ENCODE assay signal across 9 cellular contexts in the genomic region with DNA sequence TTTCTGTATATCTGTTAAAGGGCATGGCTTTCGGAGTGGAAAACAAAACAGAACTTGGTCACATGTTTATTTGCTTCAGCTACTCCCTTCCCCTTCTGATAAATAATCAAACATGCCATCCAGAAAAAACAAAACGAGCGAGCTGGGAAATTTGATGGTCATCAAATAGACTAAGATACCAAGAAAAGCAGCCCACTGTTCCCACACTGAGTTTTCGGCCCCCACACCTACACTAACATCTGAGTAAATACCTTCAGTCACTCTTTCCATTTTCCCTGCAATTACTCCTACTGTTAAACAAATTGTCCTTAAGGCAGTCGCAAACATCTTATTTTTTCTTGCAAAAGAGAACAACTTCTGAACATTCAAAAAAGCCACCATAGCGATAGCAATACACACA.
DNase-seq lines count a peak whose midpoint lies in the region; ATAC-seq, FAIRE-seq and TF ChIP-seq lines count a peak whose summit lies in the region.
"Had no signal": no experiment of that assay in that cellular context is flagged by ENCODE, and none has a peak within 500 bp of the region (broad histone marks: within the 10 kb centered on the region; RNA-seq: fewer than 3 reads in every experiment).

No MANE protein-coding gene starts in this region.

- H3K79me2 ChIP-seq in parathyroid adenoma = no peaks in the 10 kb centered on the region

- ATAC-seq in foreskin keratinocyte (no peak), GM18867 (IDR thresholded peaks at IDR 0.05; ENCODE audit: unreplicated experiment) (no peak)

- no peak overlapping the region for H3K9ac ChIP-seq in parathyroid adenoma

- H3K27ac ChIP-seq in CD4-positive, alpha-beta memory T cell (ENCODE audit: low read depth, low read length) = peak overlapping the region; percentile 87
- peak overlapping the region; percentile 85 to 93 (median 89) for H3K27ac ChIP-seq in Peyer's patch
- H3K27ac ChIP-seq in parathyroid adenoma = no peak overlapping the region
- no peak overlapping the region for H3K27ac ChIP-seq in foreskin keratinocyte

- peaks cover 0 to 3% (median 0%) of the 10 kb centered on the region in 8 donors for H3K9me3 Mint-ChIP-seq in CD4-positive, alpha-beta memory T cell

- POLR2A ChIA-PET in CD4-positive, alpha-beta memory T cell (lab: Charles Lee; ENCODE audit: partially characterized antibody) = interaction anchor here (0.7 to 5.2 kb wide), 15 partner anchors 9 to 369 kb away, joined by 3 to 75 read pairs (median 4); no protein-coding TSS in a partner anchor

- peak overlapping the region; percentile 59 to 90 for H3K4me3 ChIP-seq in CD4-positive, alpha-beta memory T cell (ENCODE audit: low read length in 2 of 2)
- H3K4me3 ChIP-seq in Peyer's patch (peak overlapping the region; percentile 45 to 62 (median 58)), parathyroid adenoma (ENCODE audit: low read depth, low read length) (peak overlapping the region; percentile 12)

- no peaks in the 10 kb centered on the region for H3K27me3 Mint-ChIP-seq in CD4-positive, alpha-beta memory T cell

- TF ChIP-seq CTCF in Peyer's patch (IDR thresholded peaks at IDR 0.05) (no peak), parathyroid adenoma (IDR thresholded peaks at IDR 0.05) (no peak), foreskin keratinocyte (conservative IDR thresholded peaks at IDR 0.05) (no peak)

- H3K36me3 ChIP-seq in CD4-positive, alpha-beta memory T cell (ENCODE audit: insufficient read depth, low read length) = no peaks in the 10 kb centered on the region
- H3K36me3 ChIP-seq in Peyer's patch (no peaks in the 10 kb centered on the region), parathyroid adenoma (ENCODE audit: control insufficient read depth, insufficient read depth, low read length) (no peaks in the 10 kb centered on the region)

- no peak overlapping the region for H2AFZ ChIP-seq in parathyroid adenoma

- H3K27ac Mint-ChIP-seq in CD4-positive, alpha-beta memory T cell = peak overlapping the region; percentile 93 to 98 (median 97)

- no peaks in the 10 kb centered on the region for H3K27me3 ChIP-seq in CD4-positive, alpha-beta memory T cell (ENCODE audit: insufficient read depth, low read length)
- no peaks in the 10 kb centered on the region for H3K27me3 ChIP-seq in Peyer's patch
- H3K27me3 ChIP-seq in parathyroid adenoma (ENCODE audit: control insufficient read depth, insufficient read depth, low read length) = no peaks in the 10 kb centered on the region
- H3K27me3 ChIP-seq in foreskin keratinocyte = no peaks in the 10 kb centered on the region

- peaks cover 79% of the 10 kb centered on the region for H3K4me1 ChIP-seq in CD4-positive, alpha-beta memory T cell (ENCODE audit: insufficient read depth, low read length)
- H3K4me1 ChIP-seq in Peyer's patch (peaks cover 0 to 52% (median 12%) of the 10 kb centered on the region in 4 donors), parathyroid adenoma (peaks cover 4% of the 10 kb centered on the region), foreskin keratinocyte (peaks cover 10% of the 10 kb centered on the region)

- FAIRE-seq in endometrium (lab: Jason Lieb, UNC) = peak; percentile 31

- H3K36me3 Mint-ChIP-seq in CD4-positive, alpha-beta memory T cell = peaks cover 6 to 40% of the 10 kb centered on the region in 2 donors

- H3K9me3 ChIP-seq in CD4-positive, alpha-beta memory T cell (ENCODE audit: control insufficient read depth in 1 of 2, low read length in 2 of 2) = no peaks in the 10 kb centered on the region
- H3K9me3 ChIP-seq in Peyer's patch = no peaks in the 10 kb centered on the region
- H3K9me3 ChIP-seq in parathyroid adenoma (ENCODE audit: control insufficient read depth, low read length) = no peaks in the 10 kb centered on the region

- peak overlapping the region; percentile 90 to 99 (median 94) for H3K4me3 Mint-ChIP-seq in CD4-positive, alpha-beta memory T cell

- CTCF ChIA-PET in CD4-positive, alpha-beta memory T cell (lab: Charles Lee; ENCODE audit: partially characterized antibody) = interaction anchor here (0.7 to 1.2 kb wide), 5 partner anchors 11 to 457 kb away, joined by 3 to 4 read pairs (median 3); no protein-coding TSS in a partner anchor

- intact Hi-C loops in CD4-positive, alpha-beta memory T cell (cut with micrococcal nuclease) = no loop called here

- H3K4me1 Mint-ChIP-seq in CD4-positive, alpha-beta memory T cell = peaks cover 42 to 90% (median 62%) of the 10 kb centered on the region in 4 donors

- peak in 4 of 5 donors; percentile 18 to 48 (median 28) for DNase-seq in CD4-positive, alpha-beta memory T cell
- DNase-seq in Peyer's patch = no peak
- no peak for DNase-seq in Ammon's horn (ENCODE audit: low spot score)
- DNase-seq in foreskin keratinocyte = no peak
- no peak for DNase-seq in DMS79 (lab: John Stamatoyannopoulos, UW)
- DNase-seq: NCI-H2081 treated with DMSO at 0.1 percent for 48 hours had no signal

- peak overlapping the region; percentile 25 for H3K4me2 ChIP-seq in parathyroid adenoma (ENCODE audit: low read length)

- TF ChIP-seq POLR2A in Peyer's patch (IDR thresholded peaks at IDR 0.05) = no peak

Comparison
In these comparisons a context has a peak if more than half of its experiments do, and no peak if none do; other contexts are left out.
1. DNase-seq: peak in CD4-positive, alpha-beta memory T cell (4 of 5); none in Peyer's patch (0 of 3), Ammon's horn (single experiment), foreskin keratinocyte (0 of 2) and DMS79 (single experiment).
2. H3K27ac ChIP-seq: peak in CD4-positive, alpha-beta memory T cell (single experiment) and Peyer's patch (4 of 4); none in parathyroid adenoma (single experiment) and foreskin keratinocyte (single experiment).
3. H3K4me3 ChIP-seq: peak in every context shown above with its lines; median percentile 74 in CD4-positive, alpha-beta memory T cell; 58 in Peyer's patch; 12 in parathyroid adenoma.